ENCODE assay signal across 14 cellular contexts in genomic region chr17:4479982-4480751, GRCh38. TPM values are rescaled to one million over a fixed set of nuclear protein-coding genes. Genes with fewer than 3 reads are reported as not detected.
DNase-seq lines count a peak whose midpoint lies in the region; ATAC-seq, FAIRE-seq and TF ChIP-seq lines count a peak whose summit lies in the region.
"Had no signal": no experiment of that assay in that cellular context is flagged by ENCODE, and none has a peak within 500 bp of the region (broad histone marks: within the 10 kb centered on the region; RNA-seq: fewer than 3 reads in every experiment).

No MANE protein-coding gene starts in this region.

- DNase-seq in activated naive CD8-positive, alpha-beta T cell treated with anti-CD3 and anti-CD28 coated beads for 36 hours: no peak
- no peak for DNase-seq in activated naive CD8-positive, alpha-beta T cell treated with anti-CD3 and anti-CD28 coated beads, Interleukin-2, amount 50 U/mL, for 24 hours
- peak in 1 of 3 donors; percentile 62 for DNase-seq in Peyer's patch
- DNase-seq in kidney tubule cell (ENCODE audit: low spot score): peak; percentile 99
- peak; percentile 70 for DNase-seq in small intestine
- DNase-seq in NCI-H345 treated with DMSO at 0.1 percent for 48 hours (lab: John Stamatoyannopoulos, UW; ENCODE audit: unreplicated experiment): no peak
- no peak for DNase-seq in CD1c-positive myeloid dendritic cell (ENCODE audit: extremely low spot score)
- DNase-seq: erythroblast, head of caudate nucleus, NCI-H2029 treated with DMSO at 0.1 percent for 48 hours had no signal

- peaks cover 29% of the 10 kb centered on the region for H3K4me1 Mint-ChIP-seq in activated naive CD8-positive, alpha-beta T cell treated with anti-CD3 and anti-CD28 coated beads for 36 hours
- peaks cover 36% of the 10 kb centered on the region for H3K4me1 Mint-ChIP-seq in activated naive CD8-positive, alpha-beta T cell treated with anti-CD3 and anti-CD28 coated beads, Interleukin-2, amount 50 U/mL, for 24 hours

- WGBS in small intestine, 3 donors: 20 to 55% (median 42%) methylated on average over 12 to 13 of the region's 13 CpGs

- peaks cover 9% of the 10 kb centered on the region for H3K36me3 Mint-ChIP-seq in activated naive CD8-positive, alpha-beta T cell treated with anti-CD3 and anti-CD28 coated beads for 36 hours
- H3K36me3 Mint-ChIP-seq in activated naive CD8-positive, alpha-beta T cell treated with anti-CD3 and anti-CD28 coated beads, Interleukin-2, amount 50 U/mL, for 24 hours (ENCODE audit: low read depth): no peaks in the 10 kb centered on the region

- H3K4me1 ChIP-seq in Peyer's patch (peaks cover 5 to 77% (median 23%) of the 10 kb centered on the region in 4 donors), small intestine (ENCODE audit: control insufficient read depth in 2 of 2, insufficient read depth in 1 of 2, low read depth in 1 of 2, low read length in 1 of 2) (peaks cover 9 to 10% of the 10 kb centered on the region in 2 donors)

- H3K9me3 ChIP-seq in Peyer's patch: no peaks in the 10 kb centered on the region
- no peaks in the 10 kb centered on the region for H3K9me3 ChIP-seq in small intestine (ENCODE audit: control insufficient read depth, low read depth)

- H3K9me3 Mint-ChIP-seq in activated naive CD8-positive, alpha-beta T cell treated with anti-CD3 and anti-CD28 coated beads for 36 hours: no peaks in the 10 kb centered on the region
- H3K9me3 Mint-ChIP-seq in activated naive CD8-positive, alpha-beta T cell treated with anti-CD3 and anti-CD28 coated beads, Interleukin-2, amount 50 U/mL, for 24 hours: no peaks in the 10 kb centered on the region

- no peak for TF ChIP-seq CTCF in Peyer's patch (IDR thresholded peaks at IDR 0.05)

- H3K27ac ChIP-seq in Peyer's patch (peak overlapping the region in 3 of 4 donors; percentile 81 to 98 (median 88)), small intestine (ENCODE audit: low read depth in 1 of 2, low read length in 1 of 2) (peak overlapping the region; percentile 95 to 99)

- H3K27ac Mint-ChIP-seq in activated naive CD8-positive, alpha-beta T cell treated with anti-CD3 and anti-CD28 coated beads for 36 hours: peak overlapping the region; percentile 95
- no peak overlapping the region for H3K27ac Mint-ChIP-seq in activated naive CD8-positive, alpha-beta T cell treated with anti-CD3 and anti-CD28 coated beads, Interleukin-2, amount 50 U/mL, for 24 hours

- no peak for FAIRE-seq in small intestine (lab: Jason Lieb, UNC)

- no peaks in the 10 kb centered on the region for H3K27me3 ChIP-seq in Peyer's patch
- H3K27me3 ChIP-seq in small intestine (ENCODE audit: control insufficient read depth in 2 of 2, insufficient read depth in 2 of 2, low read length in 2 of 2): no peaks in the 10 kb centered on the region

- H3K36me3 ChIP-seq in Peyer's patch (no peaks in the 10 kb centered on the region), small intestine (ENCODE audit: control insufficient read depth in 2 of 2, insufficient read depth in 2 of 2, low read length in 2 of 2) (no peaks in the 10 kb centered on the region)

- H3K4me3 Mint-ChIP-seq in activated naive CD8-positive, alpha-beta T cell treated with anti-CD3 and anti-CD28 coated beads for 36 hours: no peak overlapping the region
- H3K4me3 Mint-ChIP-seq in activated naive CD8-positive, alpha-beta T cell treated with anti-CD3 and anti-CD28 coated beads, Interleukin-2, amount 50 U/mL, for 24 hours: no peak overlapping the region

- TF ChIP-seq POLR2A in Peyer's patch (IDR thresholded peaks at IDR 0.05): no peak

- H3K4me3 ChIP-seq in Peyer's patch (no peak overlapping the region), small intestine (ENCODE audit: low read depth in 1 of 2, low read length in 2 of 2) (no peak overlapping the region)

- ATAC-seq in activated naive CD8-positive, alpha-beta T cell treated with anti-CD3 and anti-CD28 coated beads, Interleukin-2, amount 50 U/mL, for 24 hours: no peak
- no peak for ATAC-seq in activated CD4-positive, CD25-positive, alpha-beta regulatory T cell treated with anti-CD3 and anti-CD28 coated beads, Interleukin-2, amount 50 U/mL, for 24 hours
- ATAC-seq: HCT116 had no signal

- H3K27me3 Mint-ChIP-seq in activated naive CD8-positive, alpha-beta T cell treated with anti-CD3 and anti-CD28 coated beads for 36 hours: no peaks in the 10 kb centered on the region
- no peaks in the 10 kb centered on the region for H3K27me3 Mint-ChIP-seq in activated naive CD8-positive, alpha-beta T cell treated with anti-CD3 and anti-CD28 coated beads, Interleukin-2, amount 50 U/mL, for 24 hours

RNA-seq across cellular contexts. Expression of gene SPNS2, which starts 18.5 kb away (rescaled TPM):
- total RNA-seq in activated naive CD8-positive, alpha-beta T cell treated with anti-CD3 and anti-CD28 coated beads for 36 hours: under 1 TPM; 0.20 to 0.43 TPM
- total RNA-seq in Peyer's patch: 10 to 100 TPM; 12.4 to 81.0 (median 31.9) TPM
- polyA plus RNA-seq in small intestine: 10 to 100 TPM in 2 of 3 donors, 1 to 10 TPM in 1; 6.3 to 37.3 (median 34.6) TPM

RNA-seq across cellular contexts. Expression of gene SPNS3, which starts 46.4 kb away (rescaled TPM):
- 10 to 100 TPM; 11.7 to 14.3 TPM for total RNA-seq in activated naive CD8-positive, alpha-beta T cell treated with anti-CD3 and anti-CD28 coated beads for 36 hours
- total RNA-seq in Peyer's patch: 1 to 10 TPM in 2 of 4 donors, not detected in 2; 1.1 to 2.0 TPM
- 1 to 10 TPM in 2 of 3 donors, under 1 TPM in 1; 0.45 to 2.4 (median 2.4) TPM for polyA plus RNA-seq in small intestine
- total RNA-seq: LHCN-M2, skeletal muscle tissue had no signal

Comparison
In these comparisons a context has a peak if more than half of its experiments do, and no peak if none do; other contexts are left out.
1. DNase-seq: peak in kidney tubule cell (single experiment) and small intestine (single experiment); none in activated naive CD8-positive, alpha-beta T cell treated with anti-CD3 and anti-CD28 coated beads for 36 hours (single experiment), activated naive CD8-positive, alpha-beta T cell treated with anti-CD3 and anti-CD28 coated beads, Interleukin-2, amount 50 U/mL, for 24 hours (single experiment), NCI-H345 treated with DMSO at 0.1 percent for 48 hours (single experiment) and CD1c-positive myeloid dendritic cell (single experiment).
2. RNA of gene SPNS2, which starts 18.5 kb away (total RNA-seq): 12.4 to 81.0 TPM in Peyer's patch; 0.20 to 0.43 TPM in activated naive CD8-positive, alpha-beta T cell treated with anti-CD3 and anti-CD28 coated beads for 36 hours; every median in the first group is over 4 times any median in the second.
3. RNA of gene SPNS3, which starts 46.4 kb away (total RNA-seq): 11.7 to 14.3 TPM in activated naive CD8-positive, alpha-beta T cell treated with anti-CD3 and anti-CD28 coated beads for 36 hours; 1.1 to 2.0 TPM in Peyer's patch; every median in the first group is over 4 times any median in the second.